ENCODE assay signal across 8 cellular contexts in the genomic region with DNA sequence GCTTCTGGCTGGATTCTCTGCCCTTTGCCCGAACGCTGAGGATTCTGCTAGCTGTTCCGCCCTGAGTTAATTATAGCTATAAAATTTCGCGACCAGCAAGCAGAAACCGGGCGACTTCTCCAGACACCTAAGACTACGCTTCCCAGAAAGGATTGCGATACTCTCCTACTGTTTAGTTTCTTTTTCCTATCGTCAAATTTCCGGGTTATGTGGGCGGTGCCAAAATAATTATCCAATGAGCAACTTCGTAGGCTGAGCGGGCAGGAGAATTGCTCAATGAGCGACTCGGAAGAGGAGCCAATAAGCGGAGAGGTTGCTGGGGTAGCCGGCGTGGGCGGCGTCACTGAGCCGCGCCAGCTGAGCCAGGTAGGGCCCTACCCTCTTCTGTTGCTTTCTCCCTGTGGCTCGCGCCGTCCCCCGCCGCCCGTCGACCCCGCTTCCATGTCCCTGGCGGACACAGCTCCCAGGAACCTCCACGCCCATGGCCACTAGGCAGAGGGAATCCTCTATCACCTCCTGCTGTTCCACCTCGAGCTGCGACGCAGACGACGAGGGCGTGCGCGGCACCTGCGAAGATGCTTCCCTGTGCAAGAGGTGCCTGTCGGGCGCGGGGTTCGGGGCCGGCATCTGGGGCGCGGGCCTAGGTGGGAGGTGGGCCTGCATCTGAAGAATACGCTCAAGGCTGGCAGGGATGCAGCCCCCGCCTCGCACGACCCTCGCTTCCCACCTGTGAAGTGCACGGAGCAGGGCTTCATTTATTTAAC. TPM values are rescaled to one million over a fixed set of nuclear protein-coding genes. Genes with fewer than 3 reads are reported as not detected.
DNase-seq lines count a peak whose midpoint lies in the region; ATAC-seq, FAIRE-seq and TF ChIP-seq lines count a peak whose summit lies in the region.

A gene (plus strand): TSS at position 340 of the 764 bp plus-strand sequence. CDS start 142 bp downstream, at position 482.

- TF ChIP-seq CTCF in adrenal gland (IDR thresholded peaks at IDR 0.05) = no peak
- TF ChIP-seq CTCF in heart left ventricle (IDR thresholded peaks at IDR 0.05) = peak in 3 of 12 donors; percentile 5 to 14 (median 9)
- no peak for TF ChIP-seq CTCF in type B pancreatic cell (conservative IDR thresholded peaks at IDR 0.05)

- H3K27me3 ChIP-seq in adrenal gland = no peaks in the 10 kb centered on the region
- no peaks in the 10 kb centered on the region for H3K27me3 ChIP-seq in heart left ventricle

- H3K36me3 ChIP-seq in adrenal gland (replicated peaks in 1 of 2) = no peaks in the 10 kb centered on the region
- H3K36me3 ChIP-seq in heart left ventricle = peaks cover 0 to 17% (median 4%) of the 10 kb centered on the region in 9 donors

- H3K27ac ChIP-seq in adrenal gland = peak within 1 kb of the TSS; percentile 70 to 94 (median 81)
- peak within 1 kb of the TSS; percentile 60 to 93 (median 87) for H3K27ac ChIP-seq in heart left ventricle

- H3K4me1 Mint-ChIP-seq in type B pancreatic cell (ENCODE audit: unreplicated experiment) = peaks cover 34% of the 10 kb centered on the region

- DNase-seq in GM12892 (ENCODE audit: insufficient read length) (peak; percentile 90), NCI-H146 (lab: John Stamatoyannopoulos, UW) (peak; percentile 99), T-helper 1 cell (peak; percentile 77 to 98 (median 87)), adrenal gland (peak; percentile 93 to 98 (median 95)), heart left ventricle (peak; percentile 89 to 94 (median 94)), pons (ENCODE audit: low spot score) (peak; percentile 99), type B pancreatic cell (ENCODE audit: extremely low spot score, unreplicated experiment) (peak; percentile 90)

- ATAC-seq in HG02852 (IDR thresholded peaks at IDR 0.05; ENCODE audit: unreplicated experiment) (peak; percentile 91), heart left ventricle (peak; percentile 85 to 91 (median 89))

- H3K4me1 ChIP-seq in adrenal gland (replicated peaks in 1 of 2) (peaks cover 14 to 43% of the 10 kb centered on the region in 2 donors), heart left ventricle (peaks cover 0 to 46% (median 34%) of the 10 kb centered on the region in 12 donors)

- no peaks in the 10 kb centered on the region for H3K27me3 Mint-ChIP-seq in type B pancreatic cell

- H3K36me3 Mint-ChIP-seq in type B pancreatic cell = peaks cover 4% of the 10 kb centered on the region

- peak; percentile 50 for TF ChIP-seq POLR2A in GM12892 (IDR thresholded peaks at IDR 0.05; ENCODE audit: low read depth, low read length)
- peak; percentile 25 to 76 for TF ChIP-seq POLR2A in adrenal gland (IDR thresholded peaks at IDR 0.05)
- TF ChIP-seq POLR2A in heart left ventricle (IDR thresholded peaks at IDR 0.05) = peak in 1 of 2 donors; percentile 69

- peak within 1 kb of the TSS; percentile 90 for H3K4me3 Mint-ChIP-seq in type B pancreatic cell

- peak within 1 kb of the TSS; percentile 85 for H3K27ac Mint-ChIP-seq in type B pancreatic cell

- H3K4me3 ChIP-seq in adrenal gland (peak within 1 kb of the TSS; percentile 64 to 84 (median 75)), heart left ventricle (peak within 1 kb of the TSS; percentile 47 to 99 (median 94))

- no peaks in the 10 kb centered on the region for H3K9me3 Mint-ChIP-seq in type B pancreatic cell

- 0 to 2% (median 1%) methylated on average over 28 to 55 of the region's 55 CpGs for WGBS in adrenal gland, 4 donors
- WGBS in heart left ventricle, 4 donors = 0 to 1% (median 0%) methylated on average over 31 to 55 of the region's 55 CpGs

- H3K9me3 ChIP-seq in adrenal gland (replicated peaks in 1 of 3) = no peaks in the 10 kb centered on the region
- H3K9me3 ChIP-seq in heart left ventricle = no peaks in the 10 kb centered on the region

- intact Hi-C loops in adrenal gland (cut with DNase I) (no loop called here), heart left ventricle (cut with DNase I) (loop anchor here in 6 of 10 donors (2.0 to 10.0 kb wide), 4 partner anchors 45 to 113 kb away; no protein-coding TSS in a partner anchor)

- FAIRE-seq in GM12892 (lab: Jason Lieb, UNC) = peak; percentile 94

RNA-seq across cellular contexts. Expression of the gene that starts here (rescaled TPM):
- polyA plus RNA-seq in GM12892 (2012; ENCODE audit: missing spikeins) = 35.9 TPM
- total RNA-seq in adrenal gland (10 to 100 TPM; 28.1 to 58.4 (median 42.2) TPM), heart left ventricle (10 to 100 TPM; 33.6 to 50.0 (median 39.6) TPM), type B pancreatic cell (ENCODE audit: low replicate concordance) (63.8 and 65.7 TPM in 2 replicates)
- polyA plus RNA-seq in adrenal gland (10 to 100 TPM; 44.4 to 47.9 (median 45.5) TPM), heart left ventricle (10 to 100 TPM; 36.2 to 49.8 TPM)

Comparison
In these comparisons a context has a peak if more than half of its experiments do, and no peak if none do; other contexts are left out.
1. Peak in every context shown above with its lines: DNase-seq, ATAC-seq, H3K4me3 ChIP-seq and H3K27ac ChIP-seq.
2. intact Hi-C loops: an anchor here in heart left ventricle (2.0 to 10.0 kb wide); none called in adrenal gland.